ENCODE assay signal across 15 cellular contexts in the genomic region with DNA sequence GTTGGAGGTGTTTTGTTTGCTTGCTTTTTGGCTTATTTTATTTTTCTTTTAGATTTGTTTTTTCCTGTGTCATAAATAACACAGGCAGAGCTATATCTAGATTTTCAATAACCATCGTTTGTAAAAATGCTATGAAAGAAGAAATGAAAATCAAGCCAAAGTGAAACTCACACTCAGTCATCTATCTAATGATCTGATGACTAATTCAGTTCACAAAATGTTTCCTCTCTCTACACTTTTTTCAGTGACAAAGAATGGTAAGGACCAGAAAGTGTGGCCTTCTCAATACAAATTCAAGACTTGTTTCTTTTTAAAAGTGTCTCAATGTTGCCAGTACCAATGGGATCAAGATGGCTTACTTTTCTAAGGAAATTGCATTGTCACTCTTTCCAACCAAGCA.
DNase-seq lines count a peak whose midpoint lies in the region; ATAC-seq and FAIRE-seq lines count a peak whose summit lies in the region.
"Had no signal": no experiment of that assay in that cellular context is flagged by ENCODE, and none has a peak within 500 bp of the region (broad histone marks: within the 10 kb centered on the region; RNA-seq: fewer than 3 reads in every experiment).

No MANE protein-coding gene starts in this region.

- DNase-seq in DMS53 (lab: John Stamatoyannopoulos, UW) (peak; percentile 59), mesenteric fat pad (ENCODE audit: low spot score) (no peak), small intestine (no peak), GM23248 (no peak), aorta (no peak)
- DNase-seq: activated CD4-positive, alpha-beta T cell treated with anti-CD3 and anti-CD28 coated beads, Interleukin-2, amount 10 ng/mL, durations not matched to agents 7 days and 5 days; Karpas-422; NCI-H446 had no signal

- H3K4me2 ChIP-seq in GM23248 (ENCODE audit: unreplicated experiment), result no peak overlapping the region
- H3K4me2 ChIP-seq: smooth muscle cell had no signal

- ATAC-seq in GM18907 (IDR thresholded peaks at IDR 0.05; ENCODE audit: unreplicated experiment) (peak; percentile 86), GM21619 (IDR thresholded peaks at IDR 0.05; ENCODE audit: unreplicated experiment) (peak; percentile 91), HG03097 (IDR thresholded peaks at IDR 0.05; ENCODE audit: low FRiP score, unreplicated experiment) (peak; percentile 94), aorta (ENCODE audit: low FRiP score) (no peak)
- ATAC-seq: SK-N-SH treated with all-trans-retinoic acid at 6 μM for 48 hours had no signal

- no peaks in the 10 kb centered on the region for H4K20me1 ChIP-seq in GM23248 (ENCODE audit: insufficient read depth)

- H3K79me2 ChIP-seq in GM23248 (ENCODE audit: insufficient read depth), result no peaks in the 10 kb centered on the region

- no peaks in the 10 kb centered on the region for H3K9me2 ChIP-seq in GM23248 (ENCODE audit: insufficient read depth)

- WGBS in small intestine, 3 donors, result 59 to 70% (median 67%) methylated on average over 1 of the region's 1 CpG
- WGBS in GM23248 (ENCODE audit: low coverage in 1 of 2, low lambda C conversion rate in 2 of 2, missing lambda C conversion rate in 2 of 2), 2 experiments, result 37 to 38% methylated on average over 1 of the region's 1 CpG
- WGBS in aorta, 2 donors, result 65 to 71% methylated on average over 1 of the region's 1 CpG

- FAIRE-seq in small intestine (lab: Jason Lieb, UNC), result no peak
- FAIRE-seq: H1, islet of Langerhans had no signal

- no peak overlapping the region for H3K27ac ChIP-seq in small intestine (ENCODE audit: low read depth in 1 of 2, low read length in 1 of 2)
- H3K27ac ChIP-seq in GM23248, result no peak overlapping the region
- no peak overlapping the region for H3K27ac ChIP-seq in aorta (ENCODE audit: low read depth in 1 of 2, low read length in 2 of 2)

- H3K36me3 ChIP-seq in small intestine (ENCODE audit: control insufficient read depth in 2 of 2, insufficient read depth in 2 of 2, low read length in 2 of 2) (no peaks in the 10 kb centered on the region), GM23248 (ENCODE audit: low read depth) (no peaks in the 10 kb centered on the region), aorta (ENCODE audit: control insufficient read depth in 1 of 2, insufficient read depth in 2 of 2, low read length in 1 of 2) (no peaks in the 10 kb centered on the region)

- in situ Hi-C loops in GM23248 (cut with MboI), result no loop called here

- no peak overlapping the region for H3K4me3 ChIP-seq in small intestine (ENCODE audit: low read depth in 1 of 2, low read length in 2 of 2)
- no peak overlapping the region for H3K4me3 ChIP-seq in GM23248
- no peak overlapping the region for H3K4me3 ChIP-seq in aorta (ENCODE audit: low read length in 2 of 2)
- H3K4me3 ChIP-seq: smooth muscle cell had no signal

- H3K9ac ChIP-seq in GM23248, result no peak overlapping the region

- H3K9me3 ChIP-seq in small intestine (ENCODE audit: control insufficient read depth, low read depth) (no peaks in the 10 kb centered on the region), GM23248 (ENCODE audit: low read depth) (no peaks in the 10 kb centered on the region), aorta (ENCODE audit: control insufficient read depth, low read length) (no peaks in the 10 kb centered on the region)

- no peaks in the 10 kb centered on the region for H3K27me3 ChIP-seq in small intestine (ENCODE audit: control insufficient read depth in 2 of 2, insufficient read depth in 2 of 2, low read length in 2 of 2)
- H3K27me3 ChIP-seq in GM23248 (replicated peaks; ENCODE audit: insufficient read depth), result no peaks in the 10 kb centered on the region
- H3K27me3 ChIP-seq in aorta (ENCODE audit: control insufficient read depth in 1 of 2, insufficient read depth in 2 of 2, low read length in 1 of 2), result no peaks in the 10 kb centered on the region

- H3F3A ChIP-seq in GM23248 (ENCODE audit: insufficient read depth), result no peaks in the 10 kb centered on the region

- intact Hi-C loops in aorta (cut with DNase I), result no loop called here

- H3K4me1 ChIP-seq in small intestine (ENCODE audit: control insufficient read depth in 2 of 2, insufficient read depth in 1 of 2, low read depth in 1 of 2, low read length in 1 of 2), result no peaks in the 10 kb centered on the region
- H3K4me1 ChIP-seq in GM23248 (ENCODE audit: insufficient read depth), result no peaks in the 10 kb centered on the region
- H3K4me1 ChIP-seq in aorta (ENCODE audit: control insufficient read depth in 1 of 2, insufficient read depth in 2 of 2, low read length in 2 of 2), result no peaks in the 10 kb centered on the region

- no peak overlapping the region for H2AFZ ChIP-seq in GM23248
